8 cellular contexts compared by ENCODE assay signal in genomic region chr6:130575971-130576370, GRCh38.
DNase-seq lines count a peak whose midpoint lies in the region; ATAC-seq lines count a peak whose summit lies in the region.

No MANE protein-coding gene starts in this region.

- peak; percentile 33 to 46 for DNase-seq in activated CD4-positive, alpha-beta T cell treated with anti-CD3 and anti-CD28 coated beads, Interleukin-2, amount 50 U/mL, for 48 hours
- DNase-seq in stimulated activated CD4-positive, alpha-beta T cell treated with anti-CD3 and anti-CD28 coated beads, Interleukin-1b, Interleukin-23, amount 100 ng/mL, for 48 hours: peak; percentile 53
- no peak for DNase-seq in NCI-H226
- no peak for DNase-seq in retina
- DNase-seq in NCI-H1105 (lab: John Stamatoyannopoulos, UW): no peak
- no peak for DNase-seq in NCI-H345 (lab: John Stamatoyannopoulos, UW)

- ATAC-seq in GM19035 (IDR thresholded peaks at IDR 0.05; ENCODE audit: unreplicated experiment): peak; percentile 99
- peak; percentile 99 for ATAC-seq in HG03095 (IDR thresholded peaks at IDR 0.05; ENCODE audit: unreplicated experiment)

Comparison
In these comparisons a context has a peak if more than half of its experiments do, and no peak if none do; other contexts are left out.
1. DNase-seq: peak in activated CD4-positive, alpha-beta T cell treated with anti-CD3 and anti-CD28 coated beads, Interleukin-2, amount 50 U/mL, for 48 hours (2 of 2) and stimulated activated CD4-positive, alpha-beta T cell treated with anti-CD3 and anti-CD28 coated beads, Interleukin-1b, Interleukin-23, amount 100 ng/mL, for 48 hours (single experiment); none in NCI-H226 (single experiment), retina (single experiment), NCI-H1105 (single experiment) and NCI-H345 (single experiment).